Comparison of ENCODE assay signal across 8 cellular contexts in genomic region chr22:35838849-35839646, GRCh38.
DNase-seq lines count a peak whose midpoint lies in the region; ATAC-seq and TF ChIP-seq lines count a peak whose summit lies in the region.

No MANE protein-coding gene starts in this region.

- H3K4me3 ChIP-seq in mammary epithelial cell (replicated peaks in 1 of 3; ENCODE audit: insufficient read depth in 1 of 3, low read depth in 2 of 3, low read length in 3 of 3) (peak overlapping the region; percentile 65 to 83 (median 83)), tibial nerve (peak overlapping the region in 2 of 4 donors; percentile 35 to 47)

- H3K27me3 ChIP-seq in mammary epithelial cell (ENCODE audit: insufficient read depth, low read length) (no peaks in the 10 kb centered on the region), tibial nerve (no peaks in the 10 kb centered on the region)

- H4K20me1 ChIP-seq in mammary epithelial cell (ENCODE audit: insufficient read depth, low read length) = no peaks in the 10 kb centered on the region

- dilution Hi-C loops in mammary epithelial cell (cut with HindIII; ENCODE audit: low sequenced_read_pairs) = loop anchor here (5.0 kb wide), 2 partner anchors 48 to 57 kb away; no protein-coding TSS in a partner anchor

- H3K4me2 ChIP-seq in mammary epithelial cell (ENCODE audit: insufficient read depth, low read depth, low read length) = peak overlapping the region; percentile 82

- peak in 1 of 2 donors; percentile 42 for TF ChIP-seq EP300 in tibial nerve (IDR thresholded peaks at IDR 0.05)

- H3K27ac ChIP-seq in mammary epithelial cell (ENCODE audit: insufficient read depth, low read depth, low read length) (peak overlapping the region; percentile 82), tibial nerve (peak overlapping the region in 3 of 4 donors; percentile 65 to 79 (median 73))

- intact Hi-C loops in mammary epithelial cell (cut with micrococcal nuclease) = loop anchor here (1.0 to 5.0 kb wide), 5 partner anchors 78 to 487 kb away; no protein-coding TSS in a partner anchor

- no peaks in the 10 kb centered on the region for H3K36me3 ChIP-seq in mammary epithelial cell (ENCODE audit: insufficient read depth, low read length)
- H3K36me3 ChIP-seq in tibial nerve = no peaks in the 10 kb centered on the region

- in situ Hi-C loops in mammary epithelial cell (cut with MboI; ENCODE audit: low sequenced_read_pairs in 2 of 2) = loop anchor here in 1 of 2 donors (25.0 kb wide), 1 partner anchor 202 kb away; the partner anchor contains the start of gene APOL6

- H3K79me2 ChIP-seq in mammary epithelial cell (ENCODE audit: insufficient read depth, low read length) = peaks cover 85% of the 10 kb centered on the region

- H2AFZ ChIP-seq in mammary epithelial cell (ENCODE audit: low read depth, low read length) = no peak overlapping the region

- WGBS in mammary epithelial cell (ENCODE audit: low coverage, missing lambda C conversion rate) = 12% methylated on average over 3 of the region's 5 CpGs
- 15% methylated on average over 5 of the region's 5 CpGs for WGBS in tibial nerve, 2 donors

- DNase-seq in NCI-H1417 (lab: John Stamatoyannopoulos, UW) = peak; percentile 23 to 66 (median 38)
- no peak for DNase-seq in NCI-H1417 treated with DMSO at 0.1 percent for 48 hours (lab: John Stamatoyannopoulos, UW)
- peak; percentile 39 for DNase-seq in NCI-H345 (lab: John Stamatoyannopoulos, UW)
- DNase-seq in mammary epithelial cell = peak; percentile 75
- DNase-seq in left kidney (ENCODE audit: low read depth, low spot score) = peak; percentile 82
- peak; percentile 35 to 57 for DNase-seq in tibial nerve (ENCODE audit: low spot score in 2 of 2)
- DNase-seq in effector CD4-positive, alpha-beta T cell = no peak

- no peak for ATAC-seq in GM18858 (IDR thresholded peaks at IDR 0.05; ENCODE audit: unreplicated experiment)

- peak; percentile 44 to 62 for TF ChIP-seq CTCF in mammary epithelial cell (conservative IDR thresholded peaks at IDR 0.05 in 1 of 2, IDR thresholded peaks at IDR 0.05 in 1 of 2; ENCODE audit: extremely low read depth in 1 of 2, insufficient read depth in 1 of 2, low read depth in 1 of 2, low read length in 2 of 2)
- peak in 3 of 5 experiments; percentile 27 to 35 (median 31) for TF ChIP-seq CTCF in tibial nerve (IDR thresholded peaks at IDR 0.05)

- H3K9me3 ChIP-seq in mammary epithelial cell (replicated peaks; ENCODE audit: insufficient read depth, low read length) = no peaks in the 10 kb centered on the region
- no peaks in the 10 kb centered on the region for H3K9me3 ChIP-seq in tibial nerve

- H3K9ac ChIP-seq in mammary epithelial cell (ENCODE audit: insufficient read depth, low read length) = peak overlapping the region; percentile 83

- CTCF ChIA-PET in mammary epithelial cell (lab: Charles Lee; ENCODE audit: low non-redundant PET) = interaction anchor here (0.7 kb wide), 1 partner anchor 539 kb away, joined by 3 read pairs; the partner anchor contains the start of gene TOM1

- TF ChIP-seq POLR2A in tibial nerve (IDR thresholded peaks at IDR 0.05) = no peak

- H3K4me1 ChIP-seq in mammary epithelial cell (ENCODE audit: insufficient read depth, low read length) (peaks cover 34% of the 10 kb centered on the region), tibial nerve (peaks cover 0 to 76% (median 17%) of the 10 kb centered on the region in 4 donors)

- BruUV-seq in mammary epithelial cell (replicated peaks; lab: Mats Ljungman, UMichigan) = no TSS peak

Comparison
In these comparisons a context has a peak if more than half of its experiments do, and no peak if none do; other contexts are left out.
1. DNase-seq: peak in NCI-H1417 (3 of 3), NCI-H345 (single experiment), mammary epithelial cell (single experiment), left kidney (single experiment) and tibial nerve (2 of 2); none in NCI-H1417 treated with DMSO at 0.1 percent for 48 hours (single experiment) and effector CD4-positive, alpha-beta T cell (single experiment).